Comparison of ENCODE assay signal across 8 cellular contexts in genomic region chr11:86456075-86456939, GRCh38.
DNase-seq lines count a peak whose midpoint lies in the region; ATAC-seq and TF ChIP-seq lines count a peak whose summit lies in the region.

No MANE protein-coding gene starts in this region.

- TF ChIP-seq CTCF in OCI-LY1 (IDR thresholded peaks at IDR 0.05; ENCODE audit: low read length), result peak; percentile 97
- TF ChIP-seq CTCF in esophagus squamous epithelium (IDR thresholded peaks at IDR 0.05), result peak; percentile 74 to 88 (median 88)
- peak; percentile 91 to 95 (median 92) for TF ChIP-seq CTCF in nephron (IDR thresholded peaks at IDR 0.05; ENCODE audit: unreplicated experiment in 3 of 3)

- ATAC-seq in GM21367 (IDR thresholded peaks at IDR 0.05; ENCODE audit: unreplicated experiment), result peak; percentile 68

- H3K4me3 Mint-ChIP-seq in nephron, result peak overlapping the region in 1 of 3 experiments; percentile 10

- peak overlapping the region; percentile 16 to 64 (median 50) for H3K27ac Mint-ChIP-seq in nephron

- no peaks in the 10 kb centered on the region for H3K79me2 ChIP-seq in OCI-LY1 (ENCODE audit: insufficient read depth, low read length)

- WGBS in esophagus squamous epithelium, 2 donors, result 16 to 17% methylated on average over 8 to 9 of the region's 9 CpGs

- H3K27me3 Mint-ChIP-seq in nephron (ENCODE audit: low read depth), result no peaks in the 10 kb centered on the region

- H3K9me3 ChIP-seq in OCI-LY1 (ENCODE audit: low read length), result no peaks in the 10 kb centered on the region
- H3K9me3 ChIP-seq in esophagus squamous epithelium, result no peaks in the 10 kb centered on the region

- no peaks in the 10 kb centered on the region for H3K9me2 ChIP-seq in OCI-LY1 (ENCODE audit: low read depth, low read length)

- H3K4me1 ChIP-seq in OCI-LY1 (ENCODE audit: insufficient read depth, low read length, severe bottlenecking), result no peaks in the 10 kb centered on the region
- peaks cover 0 to 20% (median 7%) of the 10 kb centered on the region in 3 donors for H3K4me1 ChIP-seq in esophagus squamous epithelium

- H3K36me3 ChIP-seq in OCI-LY1 (ENCODE audit: insufficient read depth, low read length) (no peaks in the 10 kb centered on the region), esophagus squamous epithelium (no peaks in the 10 kb centered on the region)

- no peaks in the 10 kb centered on the region for H3K36me3 Mint-ChIP-seq in nephron (ENCODE audit: low read depth)

- H3K27me3 ChIP-seq in OCI-LY1 (ENCODE audit: insufficient read depth, low read length) (no peaks in the 10 kb centered on the region), esophagus squamous epithelium (no peaks in the 10 kb centered on the region)

- intact Hi-C loops in esophagus squamous epithelium (cut with DNase I), result loop anchor here (10.0 kb wide), 1 partner anchor 158 kb away; no protein-coding TSS in a partner anchor

- no peak overlapping the region for H3K4me2 ChIP-seq in OCI-LY1 (ENCODE audit: low read length)

- H3F3A ChIP-seq in OCI-LY1 (ENCODE audit: insufficient read depth, low read length), result no peaks in the 10 kb centered on the region

- H3K9ac ChIP-seq in OCI-LY1 (ENCODE audit: low read length), result no peak overlapping the region

- no peak overlapping the region for H3K4me3 ChIP-seq in OCI-LY1 (ENCODE audit: low read depth, low read length, poor library complexity, severe bottlenecking)
- no peak overlapping the region for H3K4me3 ChIP-seq in esophagus squamous epithelium

- H3K27ac ChIP-seq in OCI-LY1 (ENCODE audit: low read depth, low read length, poor library complexity, severe bottlenecking) (no peak overlapping the region), esophagus squamous epithelium (peak overlapping the region in 2 of 4 donors; percentile 38 to 52)

- peak; percentile 79 for DNase-seq in D341Med (ENCODE audit: low spot score)
- peak; percentile 56 for DNase-seq in HS-5 (ENCODE audit: low read depth)
- DNase-seq in activated CD8-positive, alpha-beta memory T cell treated with anti-CD3 and anti-CD28 coated beads, Interleukin-2, amount 50 U/mL, for 48 hours, result peak; percentile 94
- DNase-seq in esophagus squamous epithelium (lab: John Stamatoyannopoulos, UW), result no peak
- DNase-seq in stimulated activated naive CD4-positive, alpha-beta T cell treated with Interleukin-2 at 50 U/mL for 16 hours (lab: John Stamatoyannopoulos, UW), result peak; percentile 66

- peaks cover 41% of the 10 kb centered on the region for H3K4me1 Mint-ChIP-seq in nephron

- H4K20me1 ChIP-seq in OCI-LY1 (ENCODE audit: insufficient read depth, low read length), result no peaks in the 10 kb centered on the region

- H2AFZ ChIP-seq in OCI-LY1 (ENCODE audit: low read length), result no peak overlapping the region

- TF ChIP-seq POLR2A in esophagus squamous epithelium (IDR thresholded peaks at IDR 0.05), result no peak

- H3K9me3 Mint-ChIP-seq in nephron, result no peaks in the 10 kb centered on the region
